In genomic region chr3:152321806-152322377, GRCh38 we compare ENCODE assay signal across 12 cellular contexts. TPM values are rescaled to one million over a fixed set of nuclear protein-coding genes. Genes with fewer than 3 reads are reported as not detected.
DNase-seq lines count a peak whose midpoint lies in the region; ATAC-seq and TF ChIP-seq lines count a peak whose summit lies in the region.
"Had no signal": no experiment of that assay in that cellular context is flagged by ENCODE, and none has a peak within 500 bp of the region (broad histone marks: within the 10 kb centered on the region; RNA-seq: fewer than 3 reads in every experiment).

No MANE protein-coding gene starts in this region.

- H3K4me3 ChIP-seq in left ventricle myocardium inferior = no peak overlapping the region
- no peak overlapping the region for H3K4me3 ChIP-seq in muscle layer of colon (ENCODE audit: low read depth in 1 of 2, low read length in 2 of 2)
- H3K4me3 ChIP-seq in vagina = no peak overlapping the region
- no peak overlapping the region for H3K4me3 ChIP-seq in HAP-1
- H3K4me3 ChIP-seq: skin epidermis had no signal

- H3K27ac ChIP-seq in left ventricle myocardium inferior (replicated peaks) (peak overlapping the region; percentile 76), angular gyrus (ENCODE audit: low read depth, low read length) (peak overlapping the region; percentile 30), muscle layer of colon (ENCODE audit: low read depth, low read length) (peak overlapping the region; percentile 76), vagina (peak overlapping the region; percentile 44)

- H3K9me3 ChIP-seq in left ventricle myocardium inferior (replicated peaks) = peaks cover 7% of the 10 kb centered on the region
- H3K9me3 ChIP-seq in muscle layer of colon (ENCODE audit: low read length) = no peaks in the 10 kb centered on the region
- no peaks in the 10 kb centered on the region for H3K9me3 ChIP-seq in vagina
- no peaks in the 10 kb centered on the region for H3K9me3 ChIP-seq in HAP-1
- H3K9me3 ChIP-seq: BE2C had no signal

- no peak for DNase-seq in left ventricle myocardium inferior
- no peak for DNase-seq in Right ventricle myocardium inferior (ENCODE audit: missing footprints)
- no peak for DNase-seq in vagina (ENCODE audit: extremely low spot score in 2 of 2)
- DNase-seq in iPS-NIHi7 (ENCODE audit: extremely low spot score) = no peak
- no peak for DNase-seq in HAP-1 (ENCODE audit: low spot score in 2 of 2)
- DNase-seq: anterior cingulate cortex, BE2C, NCI-H524 had no signal

- ATAC-seq in Right ventricle myocardium inferior (no peak), HG02970 (IDR thresholded peaks at IDR 0.05; ENCODE audit: low FRiP score, unreplicated experiment) (no peak)

- H3K36me3 ChIP-seq in left ventricle myocardium inferior (no peaks in the 10 kb centered on the region), muscle layer of colon (ENCODE audit: insufficient read depth, low read length) (no peaks in the 10 kb centered on the region), vagina (peaks cover 0 to 4% of the 10 kb centered on the region in 2 donors), HAP-1 (replicated peaks) (no peaks in the 10 kb centered on the region)
- H3K36me3 ChIP-seq: BE2C had no signal

- in situ Hi-C loops in HAP-1 (cut with MboI; ENCODE audit: low sequenced_read_pairs) = no loop called here

- intact Hi-C loops in left ventricle myocardium inferior (cut with micrococcal nuclease) (no loop called here), Right ventricle myocardium inferior (cut with DNase I) (no loop called here), vagina (cut with DNase I) (no loop called here)

- no peak for TF ChIP-seq CTCF in left ventricle myocardium inferior (IDR thresholded peaks at IDR 0.05; ENCODE audit: borderline replicate concordance)
- no peak for TF ChIP-seq CTCF in vagina (IDR thresholded peaks at IDR 0.05)

- no peak overlapping the region for H3K9ac ChIP-seq in muscle layer of colon (ENCODE audit: low read length)

- H3K4me1 ChIP-seq in left ventricle myocardium inferior (peaks cover 85% of the 10 kb centered on the region), muscle layer of colon (ENCODE audit: insufficient read depth, low read length) (peaks cover 53% of the 10 kb centered on the region), vagina (peaks cover 70% of the 10 kb centered on the region), HAP-1 (peaks cover 57% of the 10 kb centered on the region)

- TF ChIP-seq POLR2A in vagina (IDR thresholded peaks at IDR 0.05) = no peak

- H3K27me3 ChIP-seq in left ventricle myocardium inferior (ENCODE audit: low read depth) (no peaks in the 10 kb centered on the region), muscle layer of colon (ENCODE audit: control insufficient read depth in 1 of 2, insufficient read depth in 2 of 2, low read length in 2 of 2) (no peaks in the 10 kb centered on the region), vagina (no peaks in the 10 kb centered on the region), HAP-1 (ENCODE audit: low read depth) (no peaks in the 10 kb centered on the region)
- H3K27me3 ChIP-seq: BE2C had no signal

RNA-seq across cellular contexts. Expression of gene MBNL1, which starts 53.2 kb away (rescaled TPM):
- total RNA-seq in left ventricle myocardium inferior (172 TPM), Right ventricle myocardium inferior (180 TPM), vagina (311 TPM)
